In genomic region chrX:115533485-115533884, GRCh38 we compare ENCODE assay signal across 1 cellular context.
TF ChIP-seq lines count a peak whose summit lies in the region.

No MANE protein-coding gene starts in this region.

TF ChIP-seq in GM23338, 12 proteins besides CTCF, POLR2A, EP300 and RAD21 (continued from another document):
- TF ChIP-seq REST (IDR thresholded peaks at IDR 0.05; ENCODE audit: unreplicated experiment), result no peak
- no peak for TF ChIP-seq ZNF114 (CRISPR knock-in tag; IDR thresholded peaks at IDR 0.05)
- no peak for TF ChIP-seq EZH2phosphoT487 (IDR thresholded peaks at IDR 0.05; ENCODE audit: unreplicated experiment)
- no peak for TF ChIP-seq ZNF462 (CRISPR knock-in tag; IDR thresholded peaks at IDR 0.05)
- no peak for TF ChIP-seq JUNB (IDR thresholded peaks at IDR 0.05; ENCODE audit: unreplicated experiment)
- no peak for TF ChIP-seq ETS1 (IDR thresholded peaks at IDR 0.05)
TF ChIP-seq in GM23338: peak in this region for 0.
